Comparison of ENCODE assay signal across 10 cellular contexts in the genomic region with DNA sequence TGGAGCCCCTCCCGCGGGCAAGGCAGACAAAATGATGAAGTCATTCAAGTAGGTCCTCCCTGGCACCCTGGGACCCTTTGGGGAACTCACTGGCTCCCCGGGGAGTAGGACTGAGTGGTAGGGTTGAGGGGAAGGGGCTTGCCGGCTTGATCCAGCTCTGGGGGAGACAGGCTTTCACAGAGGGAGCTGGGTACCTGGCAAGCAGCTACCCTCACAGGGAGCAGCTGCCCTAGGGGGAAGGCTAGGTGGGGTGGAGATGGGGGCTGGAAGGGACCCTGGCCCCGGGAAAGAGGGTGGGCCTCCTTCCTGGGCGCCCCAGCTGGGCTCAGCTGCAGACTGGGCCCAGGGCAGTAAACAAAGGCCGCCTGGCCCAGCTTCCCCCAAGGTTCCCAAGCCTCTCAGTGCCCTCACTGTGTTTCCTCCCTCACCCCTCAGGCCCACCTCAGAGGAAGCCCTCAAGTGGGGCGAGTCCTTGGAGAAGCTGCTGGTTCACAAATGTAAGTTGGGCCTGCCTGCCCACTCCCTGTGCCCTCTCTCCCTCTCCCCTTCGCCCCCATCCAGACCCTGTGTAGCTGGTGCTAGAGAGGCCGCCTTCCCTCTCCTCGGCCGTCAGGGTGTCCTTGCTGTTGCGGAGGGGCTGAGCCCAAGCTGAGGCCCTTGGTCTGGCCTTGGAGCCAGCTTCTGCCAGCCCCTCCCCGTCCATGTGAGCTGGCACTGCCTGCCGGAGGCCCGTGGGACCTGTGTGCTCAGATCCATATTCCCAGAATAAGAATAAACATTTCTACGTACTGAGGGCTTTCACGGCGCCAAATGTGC.
DNase-seq lines count a peak whose midpoint lies in the region; ATAC-seq and TF ChIP-seq lines count a peak whose summit lies in the region.
"Had no signal": no experiment of that assay in that cellular context is flagged by ENCODE, and none has a peak within 500 bp of the region (broad histone marks: within the 10 kb centered on the region; RNA-seq: fewer than 3 reads in every experiment).

No MANE protein-coding gene starts in this region.

- intact Hi-C loops in activated CD4-positive, alpha-beta T cell treated with anti-CD3 and anti-CD28 coated beads, Interleukin-2, amount 10 ng/mL, durations not matched to agents 24 days and 14 days (cut with micrococcal nuclease), result loop anchor here (2.0 kb wide), 1 partner anchor 20 kb away; no protein-coding TSS in a partner anchor
- intact Hi-C loops in natural killer cell (cut with micrococcal nuclease) (no loop called here), upper lobe of right lung (cut with DNase I) (loop anchor here (10.0 kb wide), 1 partner anchor 320 kb away; the partner anchor contains the start of genes CDC26 and PRPF4)

- no peaks in the 10 kb centered on the region for H3K9me3 Mint-ChIP-seq in activated CD4-positive, alpha-beta T cell treated with anti-CD3 and anti-CD28 coated beads, Interleukin-2, amount 10 ng/mL, durations not matched to agents 24 days and 14 days
- H3K9me3 Mint-ChIP-seq in natural killer cell, result no peaks in the 10 kb centered on the region

- no peak for TF ChIP-seq CTCF in fibroblast of pulmonary artery (IDR thresholded peaks at IDR 0.05; ENCODE audit: low read length, missing control alignments)
- no peak for TF ChIP-seq CTCF in natural killer cell (IDR thresholded peaks at IDR 0.05)
- TF ChIP-seq CTCF in upper lobe of right lung (IDR thresholded peaks at IDR 0.05), result no peak

- no peaks in the 10 kb centered on the region for H3K9me3 ChIP-seq in upper lobe of right lung

- H3K4me3 ChIP-seq in fibroblast of pulmonary artery (replicated peaks; ENCODE audit: low read depth, low read length) (peak overlapping the region; percentile 84), upper lobe of right lung (peak overlapping the region; percentile 62)

- peaks cover 47% of the 10 kb centered on the region for H3K36me3 Mint-ChIP-seq in activated CD4-positive, alpha-beta T cell treated with anti-CD3 and anti-CD28 coated beads, Interleukin-2, amount 10 ng/mL, durations not matched to agents 24 days and 14 days (ENCODE audit: low read depth)
- H3K36me3 Mint-ChIP-seq in natural killer cell, result no peaks in the 10 kb centered on the region

- H3K4me1 ChIP-seq in upper lobe of right lung, result peaks cover 49% of the 10 kb centered on the region

- no peaks in the 10 kb centered on the region for H3K27me3 ChIP-seq in upper lobe of right lung

- DNase-seq in activated CD4-positive, alpha-beta T cell treated with anti-CD3 and anti-CD28 coated beads, Interleukin-2, amount 10 ng/mL, durations not matched to agents 24 days and 14 days, result no peak
- DNase-seq in activated CD4-positive, alpha-beta T cell treated with anti-CD3 and anti-CD28 coated beads for 48 hours, result no peak
- no peak for DNase-seq in fibroblast of pulmonary artery (ENCODE audit: low read depth)
- no peak for DNase-seq in natural killer cell
- no peak for DNase-seq in upper lobe of right lung
- DNase-seq in foreskin melanocyte, result no peak
- no peak for DNase-seq in stimulated activated CD4-positive, alpha-beta T cell treated with anti-CD3 and anti-CD28 coated beads, Interleukin-1b, Interleukin-23, amount 100 ng/mL, for 48 hours
- DNase-seq: NCI-H187 had no signal

- peak overlapping the region; percentile 81 for H3K27ac ChIP-seq in upper lobe of right lung
- H3K27ac ChIP-seq: 22Rv1 had no signal

- peaks cover 41% of the 10 kb centered on the region for H3K36me3 ChIP-seq in upper lobe of right lung

- H3K27ac Mint-ChIP-seq in activated CD4-positive, alpha-beta T cell treated with anti-CD3 and anti-CD28 coated beads, Interleukin-2, amount 10 ng/mL, durations not matched to agents 24 days and 14 days, result peak overlapping the region; percentile 29
- H3K27ac Mint-ChIP-seq in natural killer cell, result peak overlapping the region; percentile 60 to 65

- H3K27me3 Mint-ChIP-seq in activated CD4-positive, alpha-beta T cell treated with anti-CD3 and anti-CD28 coated beads, Interleukin-2, amount 10 ng/mL, durations not matched to agents 24 days and 14 days, result no peaks in the 10 kb centered on the region
- no peaks in the 10 kb centered on the region for H3K27me3 Mint-ChIP-seq in natural killer cell (ENCODE audit: low read depth in 2 of 2)

- H3K4me1 Mint-ChIP-seq in activated CD4-positive, alpha-beta T cell treated with anti-CD3 and anti-CD28 coated beads, Interleukin-2, amount 10 ng/mL, durations not matched to agents 24 days and 14 days, result peaks cover 22% of the 10 kb centered on the region
- H3K4me1 Mint-ChIP-seq in natural killer cell, result peaks cover 33 to 39% of the 10 kb centered on the region in 2 donors

- no peak overlapping the region for H3K4me3 Mint-ChIP-seq in activated CD4-positive, alpha-beta T cell treated with anti-CD3 and anti-CD28 coated beads, Interleukin-2, amount 10 ng/mL, durations not matched to agents 24 days and 14 days
- H3K4me3 Mint-ChIP-seq in natural killer cell, result no peak overlapping the region

- ATAC-seq in natural killer cell (no peak), upper lobe of right lung (no peak), GM19035 (IDR thresholded peaks at IDR 0.05; ENCODE audit: unreplicated experiment) (no peak)
